Comparison of ENCODE assay signal across 9 cellular contexts in genomic region chr4:128241425-128241913, GRCh38. TPM values are rescaled to one million over a fixed set of nuclear protein-coding genes. Genes with fewer than 3 reads are reported as not detected.
DNase-seq lines count a peak whose midpoint lies in the region; ATAC-seq and TF ChIP-seq lines count a peak whose summit lies in the region.
"Had no signal": no experiment of that assay in that cellular context is flagged by ENCODE, and none has a peak within 500 bp of the region (broad histone marks: within the 10 kb centered on the region; RNA-seq: fewer than 3 reads in every experiment).

No MANE protein-coding gene starts in this region.

- peaks cover 14% of the 10 kb centered on the region for H3K36me3 Mint-ChIP-seq in GM23338 (ENCODE audit: low read depth)
- no peaks in the 10 kb centered on the region for H3K36me3 Mint-ChIP-seq in type B pancreatic cell

- H2AFZ ChIP-seq in GM23338: 0 out of 2 replicates have a peak overlapping the region, but pooled peaks have one; percentile 32

- H3K79me2 ChIP-seq in GM23338 (replicated peaks; ENCODE audit: insufficient read depth): no peaks in the 10 kb centered on the region

- H3K4me1 ChIP-seq in GM23338 (ENCODE audit: insufficient read depth) (no peaks in the 10 kb centered on the region), SJSA1 (replicated peaks) (peaks cover 32% of the 10 kb centered on the region)

- TF ChIP-seq CTCF in GM23338 (conservative IDR thresholded peaks at IDR 0.05; ENCODE audit: low read depth in 2 of 2) (no peak), foreskin fibroblast (IDR thresholded peaks at IDR 0.05; ENCODE audit: low read depth, low read length) (no peak), type B pancreatic cell (conservative IDR thresholded peaks at IDR 0.05) (no peak)

- H3K27me3 ChIP-seq in GM23338 (ENCODE audit: insufficient read depth) (no peaks in the 10 kb centered on the region), SJSA1 (replicated peaks) (no peaks in the 10 kb centered on the region)

- no peaks in the 10 kb centered on the region for H3F3A ChIP-seq in GM23338 (replicated peaks; ENCODE audit: low read depth)

- H3K36me3 ChIP-seq in GM23338 (ENCODE audit: insufficient read depth): no peaks in the 10 kb centered on the region
- no peaks in the 10 kb centered on the region for H3K36me3 ChIP-seq in SJSA1

- H3K4me3 ChIP-seq in GM23338: no peak overlapping the region
- no peak overlapping the region for H3K4me3 ChIP-seq in SJSA1
- no peak overlapping the region for H3K4me3 ChIP-seq in foreskin fibroblast (ENCODE audit: low read depth in 1 of 2, low read length in 2 of 2)

- no peaks in the 10 kb centered on the region for H4K20me1 ChIP-seq in GM23338 (replicated peaks; ENCODE audit: insufficient read depth)

- H3K4me3 Mint-ChIP-seq in GM23338 (no peak overlapping the region), type B pancreatic cell (no peak overlapping the region)

- no peak overlapping the region for H3K4me2 ChIP-seq in GM23338

- H3K4me1 Mint-ChIP-seq in GM23338 (no peaks in the 10 kb centered on the region; the same call in 2 of the 3 replicates), type B pancreatic cell (ENCODE audit: unreplicated experiment) (no peaks in the 10 kb centered on the region)

- H3K27me3 Mint-ChIP-seq in GM23338 (ENCODE audit: insufficient read depth, low read depth, poor library complexity) (peaks cover 2% of the 10 kb centered on the region), type B pancreatic cell (no peaks in the 10 kb centered on the region)

- no peak overlapping the region for H3K27ac Mint-ChIP-seq in GM23338
- H3K27ac Mint-ChIP-seq in type B pancreatic cell: peak overlapping the region; percentile 42

- no peaks in the 10 kb centered on the region for H3K9me3 ChIP-seq in SJSA1 (replicated peaks)

- H3K27ac ChIP-seq in GM23338 (ENCODE audit: low read depth) (no peak overlapping the region), SJSA1 (peak overlapping the region; percentile 87)

- DNase-seq in GM23338 (ENCODE audit: low spot score) (no peak), SJSA1 (ENCODE audit: low read depth in 1 of 2, low spot score in 2 of 2) (peak; percentile 94 to 95), foreskin fibroblast (peak; percentile 98 to 99), type B pancreatic cell (ENCODE audit: extremely low spot score, unreplicated experiment) (no peak), superior temporal gyrus (ENCODE audit: extremely low spot score) (no peak)
- DNase-seq: NCI-H345 had no signal

- H3K9me2 ChIP-seq in GM23338 (ENCODE audit: insufficient read depth): peaks cover 13% of the 10 kb centered on the region; the same call in 1 of the 2 replicates

- ATAC-seq in GM23338 (no peak), HG03521 (IDR thresholded peaks at IDR 0.05; ENCODE audit: unreplicated experiment) (no peak), HG03342 (IDR thresholded peaks at IDR 0.05; ENCODE audit: unreplicated experiment) (no peak)
- ATAC-seq: activated CD4-positive, CD25-positive, alpha-beta regulatory T cell treated with anti-CD3 and anti-CD28 coated beads, Interleukin-2, amount 50 U/mL, for 24 hours had no signal

- H3K9me3 Mint-ChIP-seq in GM23338 (peaks cover 24% of the 10 kb centered on the region), type B pancreatic cell (no peaks in the 10 kb centered on the region)

TF ChIP-seq in GM23338, 12 proteins besides CTCF, POLR2A, EP300 and RAD21:
- TF ChIP-seq ETS1 (IDR thresholded peaks at IDR 0.05): no peak

RNA-seq across cellular contexts. Expression of gene PGRMC2, which starts 46.1 kb away (rescaled TPM):
- 61.9 and 74.5 TPM in 2 replicates for total RNA-seq in GM23338 (2014; rRNA removed; shearing (Covaris generic))
- polyA plus RNA-seq in GM23338 (2016; fragmentation: Nextera tagmentation; extraction: Ambion mirVana): 33.7 and 40.2 TPM in 2 replicates
- 18.1 and 36.5 TPM in 2 replicates for total RNA-seq in SJSA1 (2014; rRNA removed; shearing (Covaris generic))
- total RNA-seq in type B pancreatic cell (ENCODE audit: low replicate concordance): 78.1 and 89.0 TPM in 2 replicates

Comparison
In these comparisons a context has a peak if more than half of its experiments do, and no peak if none do; other contexts are left out.
1. DNase-seq: peak in SJSA1 (2 of 2) and foreskin fibroblast (2 of 2); none in GM23338 (single experiment), type B pancreatic cell (single experiment) and superior temporal gyrus (single experiment).